ENCODE assay signal across 19 cellular contexts in the genomic region with DNA sequence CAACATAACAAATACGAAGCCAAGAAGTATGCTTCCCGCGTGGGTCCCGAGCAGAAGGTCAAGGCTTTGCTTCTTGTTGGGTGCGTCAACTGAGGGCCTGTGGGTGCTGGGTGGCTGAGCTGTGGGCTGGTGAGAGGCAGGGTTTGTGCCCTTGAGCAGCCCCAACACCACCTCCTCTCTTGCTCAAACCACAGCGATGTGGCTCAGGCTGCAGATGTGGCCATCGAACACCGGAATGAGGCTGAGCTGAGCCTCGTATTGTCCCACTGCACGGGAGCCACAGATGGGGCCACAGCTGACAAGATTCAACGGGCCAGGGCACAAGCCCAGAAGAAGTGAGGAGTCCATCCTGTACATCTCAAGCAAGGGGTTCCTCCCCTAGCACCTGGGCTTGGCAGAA. TPM values are rescaled to one million over a fixed set of nuclear protein-coding genes. Genes with fewer than 3 reads are reported as not detected.
DNase-seq lines count a peak whose midpoint lies in the region; ATAC-seq and TF ChIP-seq lines count a peak whose summit lies in the region.
"Had no signal": no experiment of that assay in that cellular context is flagged by ENCODE, and none has a peak within 500 bp of the region (broad histone marks: within the 10 kb centered on the region; RNA-seq: fewer than 3 reads in every experiment).

No MANE protein-coding gene starts in this region.

- H3K4ac ChIP-seq in neuronal stem cell (ENCODE audit: low read length) = no peak overlapping the region

- no peaks in the 10 kb centered on the region for H3K9me3 ChIP-seq in BLaER1
- H3K9me3 ChIP-seq in CD8-positive, alpha-beta T cell (ENCODE audit: low read length) = no peaks in the 10 kb centered on the region
- H3K9me3 ChIP-seq in neuronal stem cell (replicated peaks in 1 of 2; ENCODE audit: control insufficient read depth in 2 of 2, insufficient read depth in 1 of 2, low read depth in 1 of 2, low read length in 2 of 2) = no peaks in the 10 kb centered on the region

- H3K27ac Mint-ChIP-seq in CD8-positive, alpha-beta T cell = peak overlapping the region; percentile 45
- peak overlapping the region; percentile 82 for H3K27ac Mint-ChIP-seq in activated naive CD8-positive, alpha-beta T cell treated with anti-CD3 and anti-CD28 coated beads for 36 hours
- H3K27ac Mint-ChIP-seq in natural killer cell = peak overlapping the region; percentile 89 to 97

- no peaks in the 10 kb centered on the region for H4K20me1 ChIP-seq in BLaER1

- no peak overlapping the region for H2BK12ac ChIP-seq in neuronal stem cell (ENCODE audit: low read length)

- H3K27me3 Mint-ChIP-seq in CD8-positive, alpha-beta T cell (ENCODE audit: low read depth) = no peaks in the 10 kb centered on the region
- no peaks in the 10 kb centered on the region for H3K27me3 Mint-ChIP-seq in activated naive CD8-positive, alpha-beta T cell treated with anti-CD3 and anti-CD28 coated beads for 36 hours
- H3K27me3 Mint-ChIP-seq in natural killer cell (ENCODE audit: low read depth in 2 of 2) = no peaks in the 10 kb centered on the region

- CTCF ChIA-PET in CD8-positive, alpha-beta T cell (lab: Charles Lee) = interaction anchor here (0.6 to 2.7 kb wide), 4 partner anchors 9 to 187 kb away, joined by 3 to 6 read pairs (median 4); partner anchors contain the start of genes PCED1A and VPS16

- intact Hi-C loops in CD8-positive, alpha-beta T cell (cut with DNase I, micrococcal nuclease) = loop anchor here in 1 of 2 experiments (5.0 kb wide), 1 partner anchor 39 kb away; no protein-coding TSS in a partner anchor
- intact Hi-C loops in natural killer cell (cut with micrococcal nuclease) = loop anchor here (1.0 kb wide), 1 partner anchor 8 kb away; no protein-coding TSS in a partner anchor

- peaks cover 47% of the 10 kb centered on the region for H3K4me1 ChIP-seq in BLaER1
- peaks cover 46% of the 10 kb centered on the region for H3K4me1 ChIP-seq in CD8-positive, alpha-beta T cell (ENCODE audit: insufficient read depth, low read length)
- H3K4me1 ChIP-seq in neuronal stem cell (ENCODE audit: control insufficient read depth in 2 of 2, insufficient read depth in 1 of 2, low read depth in 1 of 2, low read length in 2 of 2) = peaks cover 5 to 10% of the 10 kb centered on the region in 2 donors

- no peak overlapping the region for H2BK15ac ChIP-seq in neuronal stem cell (ENCODE audit: low read length)

- H3K4me3 ChIP-seq in BLaER1 (no peak overlapping the region), neuronal stem cell (ENCODE audit: low read length in 2 of 2) (no peak overlapping the region)
- no peak overlapping the region for H3K4me3 ChIP-seq in CD8-positive, alpha-beta T cell (ENCODE audit: low read depth, low read length)

- POLR2A ChIA-PET in CD8-positive, alpha-beta T cell (lab: Charles Lee) = no interaction called here

- no peak for ATAC-seq in CD8-positive, alpha-beta T cell
- ATAC-seq in natural killer cell = peak; percentile 63 to 76 (median 69)
- ATAC-seq: Panc1 had no signal

- H3K9me3 Mint-ChIP-seq in CD8-positive, alpha-beta T cell = no peaks in the 10 kb centered on the region
- no peaks in the 10 kb centered on the region for H3K9me3 Mint-ChIP-seq in activated naive CD8-positive, alpha-beta T cell treated with anti-CD3 and anti-CD28 coated beads for 36 hours
- no peaks in the 10 kb centered on the region for H3K9me3 Mint-ChIP-seq in natural killer cell

- no peak overlapping the region for H3K14ac ChIP-seq in neuronal stem cell (ENCODE audit: low read length)

- H3K4me3 Mint-ChIP-seq in CD8-positive, alpha-beta T cell = no peak overlapping the region
- H3K4me3 Mint-ChIP-seq in activated naive CD8-positive, alpha-beta T cell treated with anti-CD3 and anti-CD28 coated beads for 36 hours = no peak overlapping the region
- H3K4me3 Mint-ChIP-seq in natural killer cell = peak overlapping the region; percentile 82

- H3K79me1 ChIP-seq in neuronal stem cell (ENCODE audit: low read depth, low read length) = no peaks in the 10 kb centered on the region

- H3K27ac ChIP-seq in BLaER1 (no peak overlapping the region), neuronal stem cell (replicated peaks; ENCODE audit: low read length) (no peak overlapping the region)
- H3K27ac ChIP-seq in CD8-positive, alpha-beta T cell (ENCODE audit: low read depth, low read length) = no peak overlapping the region

- H3K36me3 Mint-ChIP-seq in CD8-positive, alpha-beta T cell = peaks cover 26% of the 10 kb centered on the region
- H3K36me3 Mint-ChIP-seq in activated naive CD8-positive, alpha-beta T cell treated with anti-CD3 and anti-CD28 coated beads for 36 hours = peaks cover 17% of the 10 kb centered on the region
- no peaks in the 10 kb centered on the region for H3K36me3 Mint-ChIP-seq in natural killer cell

- H2BK5ac ChIP-seq in neuronal stem cell (ENCODE audit: low read length) = no peak overlapping the region

- DNase-seq in CD8-positive, alpha-beta T cell = peak in 3 of 7 experiments; percentile 24 to 28 (median 26)
- DNase-seq in activated naive CD8-positive, alpha-beta T cell treated with anti-CD3 and anti-CD28 coated beads for 36 hours = peak; percentile 29
- DNase-seq in natural killer cell (peak; percentile 60), NCI-H2107 (lab: John Stamatoyannopoulos, UW) (no peak), putamen (ENCODE audit: low spot score) (no peak), DMS 273 (lab: John Stamatoyannopoulos, UW; ENCODE audit: unreplicated experiment) (no peak), neuronal stem cell (ENCODE audit: low spot score) (no peak)
- DNase-seq: AML-193, DMS153, EL, KG1, NCI-H1092, NCI-H1694, NCI-H446, NCI-H748 treated with DMSO at 0.1 percent for 48 hours, Right ventricle myocardium superior had no signal

- H2AK5ac ChIP-seq in neuronal stem cell (ENCODE audit: low read depth, low read length) = no peak overlapping the region

- H3K27me3 ChIP-seq in BLaER1 (peaks cover 9% of the 10 kb centered on the region), neuronal stem cell (ENCODE audit: control insufficient read depth in 3 of 3, insufficient read depth in 3 of 3, low read depth in 1 of 3, low read length in 3 of 3) (no peaks in the 10 kb centered on the region)
- H3K27me3 ChIP-seq in CD8-positive, alpha-beta T cell (ENCODE audit: insufficient read depth, low read length) = no peaks in the 10 kb centered on the region

- no peak overlapping the region for H4K8ac ChIP-seq in neuronal stem cell (ENCODE audit: low read depth, low read length)

- no peak overlapping the region for H3K9ac ChIP-seq in BLaER1
- no peak overlapping the region for H3K9ac ChIP-seq in neuronal stem cell (ENCODE audit: low read depth, low read length, poor library complexity)

- H3K23ac ChIP-seq in neuronal stem cell (ENCODE audit: low read depth, low read length, poor library complexity) = no peak overlapping the region

- no peak overlapping the region for H3K18ac ChIP-seq in neuronal stem cell (ENCODE audit: low read length)

- H3K36me3 ChIP-seq in BLaER1 (peaks cover 54% of the 10 kb centered on the region), neuronal stem cell (replicated peaks in 1 of 2; ENCODE audit: control insufficient read depth in 2 of 2, insufficient read depth in 2 of 2, low read length in 2 of 2) (peaks cover 20 to 51% of the 10 kb centered on the region in 2 donors)
- peaks cover 9% of the 10 kb centered on the region for H3K36me3 ChIP-seq in CD8-positive, alpha-beta T cell (ENCODE audit: insufficient read depth, low read length)

- H3K4me2 ChIP-seq in BLaER1 (peak overlapping the region; percentile 74), neuronal stem cell (ENCODE audit: insufficient read depth, low read length, poor library complexity, severe bottlenecking) (no peak overlapping the region)

- WGBS in neuronal stem cell (ENCODE audit: extremely low coverage in 2 of 2, insufficient read length in 2 of 2, insufficient replicate concordance in 1 of 2), 2 donors = no CpG with 5 or more reads among the region's 11 CpGs

- no peak overlapping the region for H2BK120ac ChIP-seq in neuronal stem cell (ENCODE audit: low read depth, low read length)

- H2AFZ ChIP-seq in neuronal stem cell (ENCODE audit: low read length) = no peak overlapping the region

- H3K4me1 Mint-ChIP-seq in CD8-positive, alpha-beta T cell (ENCODE audit: low read depth) = peaks cover 36% of the 10 kb centered on the region
- peaks cover 57% of the 10 kb centered on the region for H3K4me1 Mint-ChIP-seq in activated naive CD8-positive, alpha-beta T cell treated with anti-CD3 and anti-CD28 coated beads for 36 hours
- H3K4me1 Mint-ChIP-seq in natural killer cell = peaks cover 54 to 63% of the 10 kb centered on the region in 2 donors

- no peak for TF ChIP-seq CTCF in CD8-positive, alpha-beta T cell (IDR thresholded peaks at IDR 0.05)
- no peak for TF ChIP-seq CTCF in natural killer cell (IDR thresholded peaks at IDR 0.05)

- no peak overlapping the region for H4K91ac ChIP-seq in neuronal stem cell (ENCODE audit: low read depth, low read length, poor library complexity)

RNA-seq across cellular contexts. Expression of gene PTPRA, which starts 7.0 kb away (rescaled TPM):
- 10 to 100 TPM; 68.2 to 71.9 TPM for total RNA-seq in CD8-positive, alpha-beta T cell
- total RNA-seq in activated naive CD8-positive, alpha-beta T cell treated with anti-CD3 and anti-CD28 coated beads for 36 hours = 10 to 100 TPM; 40.6 to 43.0 TPM
- 100 to 1,000 TPM; 125 to 172 (median 141) TPM for total RNA-seq in natural killer cell
- 149 TPM for polyA plus RNA-seq in neuronal stem cell (2013, experiment 1 of 2)
- 143 TPM for polyA plus RNA-seq in neuronal stem cell (2013, experiment 2 of 2)

RNA-seq across cellular contexts. Expression of gene VPS16, which starts 25.7 kb away (rescaled TPM):
- 10 to 100 TPM; 40.7 to 41.1 TPM for total RNA-seq in CD8-positive, alpha-beta T cell
- 10 to 100 TPM; 33.5 to 34.1 TPM for total RNA-seq in activated naive CD8-positive, alpha-beta T cell treated with anti-CD3 and anti-CD28 coated beads for 36 hours
- total RNA-seq in natural killer cell = 100 to 1,000 TPM; 108 to 118 (median 109) TPM
- polyA plus RNA-seq in neuronal stem cell (2013, experiment 1 of 2) = 19.8 TPM
- 18.6 TPM for polyA plus RNA-seq in neuronal stem cell (2013, experiment 2 of 2)

RNA-seq across cellular contexts. Expression of gene PCED1A, which starts 25.8 kb away (rescaled TPM):
- 10 to 100 TPM; 58.7 to 62.2 TPM for total RNA-seq in CD8-positive, alpha-beta T cell
- total RNA-seq in activated naive CD8-positive, alpha-beta T cell treated with anti-CD3 and anti-CD28 coated beads for 36 hours = 10 to 100 TPM; 24.2 to 26.3 TPM
- 10 to 100 TPM; 70.3 to 76.5 (median 71.1) TPM for total RNA-seq in natural killer cell
- 61.0 TPM for polyA plus RNA-seq in neuronal stem cell (2013, experiment 1 of 2)
- polyA plus RNA-seq in neuronal stem cell (2013, experiment 2 of 2) = 61.2 TPM

RNA-seq across cellular contexts. Expression of gene TMEM239, which starts 50.1 kb away (rescaled TPM):
- total RNA-seq in CD8-positive, alpha-beta T cell = not detected
- total RNA-seq in activated naive CD8-positive, alpha-beta T cell treated with anti-CD3 and anti-CD28 coated beads for 36 hours = not detected
- not detected for total RNA-seq in natural killer cell
- polyA plus RNA-seq in neuronal stem cell (2013, experiment 1 of 2) = not detected
- not detected for polyA plus RNA-seq in neuronal stem cell (2013, experiment 2 of 2)
- total RNA-seq: M059J, Right ventricle myocardium superior had no signal

RNA-seq across cellular contexts. Expression of gene C20orf141, which starts 51.4 kb away (rescaled TPM):
- not detected for total RNA-seq in CD8-positive, alpha-beta T cell
- not detected for total RNA-seq in activated naive CD8-positive, alpha-beta T cell treated with anti-CD3 and anti-CD28 coated beads for 36 hours
- not detected for total RNA-seq in natural killer cell
- not detected for polyA plus RNA-seq in neuronal stem cell (2013, experiment 1 of 2)
- polyA plus RNA-seq in neuronal stem cell (2013, experiment 2 of 2) = not detected
- total RNA-seq: M059J, Right ventricle myocardium superior had no signal

Comparison
In these comparisons a context has a peak if more than half of its experiments do, and no peak if none do; other contexts are left out.
1. DNase-seq: peak in activated naive CD8-positive, alpha-beta T cell treated with anti-CD3 and anti-CD28 coated beads for 36 hours (single experiment) and natural killer cell (single experiment); none in NCI-H2107 (single experiment), putamen (single experiment), DMS 273 (single experiment) and neuronal stem cell (single experiment).
2. Peak in every context shown above with its lines, with median percentiles within 50 percentile points of each other: H3K27ac Mint-ChIP-seq.